ENCODE assay signal across 8 cellular contexts in the genomic region with DNA sequence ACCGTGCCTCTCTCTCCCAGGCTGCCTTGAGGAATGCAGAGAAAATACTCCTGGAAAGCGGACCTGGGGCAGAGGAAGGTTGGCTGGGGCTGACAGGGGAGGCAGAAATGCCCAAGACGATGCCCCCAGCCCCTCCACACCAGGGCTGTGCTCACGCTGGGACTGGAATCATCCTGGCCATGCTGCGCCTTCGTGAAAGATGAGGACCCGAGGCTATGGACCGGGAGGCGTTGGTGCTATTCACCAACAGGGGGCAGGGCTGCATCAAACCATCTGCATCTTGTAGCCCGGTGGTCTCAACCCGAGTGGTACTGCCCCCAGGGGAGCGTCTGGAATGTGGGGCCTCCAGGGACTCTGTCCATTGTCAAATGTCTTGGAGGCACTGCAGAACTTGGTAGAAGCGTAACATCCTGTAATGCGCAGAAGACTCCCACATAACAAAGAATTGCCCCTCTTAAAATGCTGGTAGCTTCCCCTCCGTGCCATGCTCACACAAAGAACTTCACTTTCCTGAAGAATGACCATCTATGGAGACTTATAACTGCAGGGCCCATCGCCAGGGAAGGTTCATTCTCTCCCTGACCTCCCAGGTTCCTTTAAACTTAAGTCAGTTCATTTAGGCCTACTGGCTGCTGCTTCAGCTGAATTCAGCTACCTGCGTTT.
DNase-seq lines count a peak whose midpoint lies in the region; ATAC-seq and TF ChIP-seq lines count a peak whose summit lies in the region.

No MANE protein-coding gene starts in this region.

- H3K4me3 Mint-ChIP-seq in CD4-positive, alpha-beta T cell: no peak overlapping the region
- H3K4me3 Mint-ChIP-seq in WTC11: no peak overlapping the region

- no peak for ATAC-seq in CD4-positive, alpha-beta T cell (ENCODE audit: poor library complexity)
- ATAC-seq in WTC11: peak; percentile 95
- no peak for ATAC-seq in GM21526 (IDR thresholded peaks at IDR 0.05; ENCODE audit: low FRiP score, unreplicated experiment)
- ATAC-seq in GM19467 (IDR thresholded peaks at IDR 0.05; ENCODE audit: unreplicated experiment): no peak

- no peaks in the 10 kb centered on the region for H3K9me3 Mint-ChIP-seq in CD4-positive, alpha-beta T cell
- H3K9me3 Mint-ChIP-seq in WTC11: no peaks in the 10 kb centered on the region

- intact Hi-C loops in CD4-positive, alpha-beta T cell (cut with DNase I, micrococcal nuclease): loop anchor here in 1 of 2 experiments (5.0 kb wide), 1 partner anchor 484 kb away; no protein-coding TSS in a partner anchor

- H3K9me3 ChIP-seq in CD4-positive, alpha-beta T cell (ENCODE audit: control insufficient read depth, low read length): no peaks in the 10 kb centered on the region

- H3K27me3 ChIP-seq in CD4-positive, alpha-beta T cell (ENCODE audit: control insufficient read depth, insufficient read depth, low read length): peaks cover 4% of the 10 kb centered on the region
- H3K27me3 ChIP-seq in kidney epithelial cell (ENCODE audit: control insufficient read depth, insufficient read depth, low read length): peaks cover 4% of the 10 kb centered on the region

- POLR2A ChIA-PET in CD4-positive, alpha-beta T cell (lab: Charles Lee): no interaction called here
- POLR2A ChIA-PET in WTC11 (lab: Charles Lee): no interaction called here

- H3K36me3 Mint-ChIP-seq in CD4-positive, alpha-beta T cell (ENCODE audit: low read depth): no peaks in the 10 kb centered on the region
- H3K36me3 Mint-ChIP-seq in WTC11: no peaks in the 10 kb centered on the region

- no peak overlapping the region for H3K27ac ChIP-seq in CD4-positive, alpha-beta T cell (ENCODE audit: low read depth, low read length)

- no peaks in the 10 kb centered on the region for H3K4me1 Mint-ChIP-seq in CD4-positive, alpha-beta T cell (ENCODE audit: low read depth)
- H3K4me1 Mint-ChIP-seq in WTC11: peaks cover 12% of the 10 kb centered on the region

- H3K36me3 ChIP-seq in kidney epithelial cell (ENCODE audit: control insufficient read depth, insufficient read depth, low read length): no peaks in the 10 kb centered on the region

- DNase-seq in CD4-positive, alpha-beta T cell: no peak
- DNase-seq in GM20000 (ENCODE audit: low spot score) (peak; percentile 62), WTC11 (ENCODE audit: low spot score) (peak; percentile 87), kidney epithelial cell (ENCODE audit: low read depth) (no peak), KG1 (lab: John Stamatoyannopoulos, UW) (no peak), cerebellar nuclear complex (lab: John Stamatoyannopoulos, UW) (no peak)

- no peak overlapping the region for H3K27ac Mint-ChIP-seq in CD4-positive, alpha-beta T cell
- H3K27ac Mint-ChIP-seq in WTC11: no peak overlapping the region

- no peak overlapping the region for H3K4me3 ChIP-seq in kidney epithelial cell (ENCODE audit: low read depth, low read length)

- H3K27me3 Mint-ChIP-seq in CD4-positive, alpha-beta T cell: peaks cover 27% of the 10 kb centered on the region
- H3K27me3 Mint-ChIP-seq in WTC11 (ENCODE audit: low read depth): peaks cover 28% of the 10 kb centered on the region

- peak; percentile 20 for TF ChIP-seq CTCF in CD4-positive, alpha-beta T cell (IDR thresholded peaks at IDR 0.05)
- TF ChIP-seq CTCF in GM20000 (IDR thresholded peaks at IDR 0.05; ENCODE audit: extremely low read depth, missing control alignments) (peak; percentile 39), WTC11 (IDR thresholded peaks at IDR 0.05) (peak; percentile 79), kidney epithelial cell (IDR thresholded peaks at IDR 0.05; ENCODE audit: insufficient read depth, low read length, poor library complexity, severe bottlenecking) (peak; percentile 38)

- CTCF ChIA-PET in CD4-positive, alpha-beta T cell (lab: Charles Lee): no interaction called here
- CTCF ChIA-PET in WTC11 (lab: Charles Lee): interaction anchor here (0.5 to 2.8 kb wide), 18 partner anchors 16 to 597 kb away, joined by 3 to 23 read pairs (median 3); no protein-coding TSS in a partner anchor

TF ChIP-seq in WTC11, 78 proteins besides CTCF, POLR2A, EP300 and RAD21:
- TF ChIP-seq ZNF423 (CRISPR knock-in tag; IDR thresholded peaks at IDR 0.05) (peak; percentile 62), NR2C2 (CRISPR knock-in tag; IDR thresholded peaks at IDR 0.05) (no peak), FOXK1 (CRISPR knock-in tag; IDR thresholded peaks at IDR 0.05) (peak; percentile 23; the same call in 1 of the 2 replicates), SP1 (CRISPR knock-in tag; conservative IDR thresholded peaks at IDR 0.05) (0 out of 2 replicates have a peak, but pooled peaks have one; percentile 17)
- TF ChIP-seq, protein P1, sequence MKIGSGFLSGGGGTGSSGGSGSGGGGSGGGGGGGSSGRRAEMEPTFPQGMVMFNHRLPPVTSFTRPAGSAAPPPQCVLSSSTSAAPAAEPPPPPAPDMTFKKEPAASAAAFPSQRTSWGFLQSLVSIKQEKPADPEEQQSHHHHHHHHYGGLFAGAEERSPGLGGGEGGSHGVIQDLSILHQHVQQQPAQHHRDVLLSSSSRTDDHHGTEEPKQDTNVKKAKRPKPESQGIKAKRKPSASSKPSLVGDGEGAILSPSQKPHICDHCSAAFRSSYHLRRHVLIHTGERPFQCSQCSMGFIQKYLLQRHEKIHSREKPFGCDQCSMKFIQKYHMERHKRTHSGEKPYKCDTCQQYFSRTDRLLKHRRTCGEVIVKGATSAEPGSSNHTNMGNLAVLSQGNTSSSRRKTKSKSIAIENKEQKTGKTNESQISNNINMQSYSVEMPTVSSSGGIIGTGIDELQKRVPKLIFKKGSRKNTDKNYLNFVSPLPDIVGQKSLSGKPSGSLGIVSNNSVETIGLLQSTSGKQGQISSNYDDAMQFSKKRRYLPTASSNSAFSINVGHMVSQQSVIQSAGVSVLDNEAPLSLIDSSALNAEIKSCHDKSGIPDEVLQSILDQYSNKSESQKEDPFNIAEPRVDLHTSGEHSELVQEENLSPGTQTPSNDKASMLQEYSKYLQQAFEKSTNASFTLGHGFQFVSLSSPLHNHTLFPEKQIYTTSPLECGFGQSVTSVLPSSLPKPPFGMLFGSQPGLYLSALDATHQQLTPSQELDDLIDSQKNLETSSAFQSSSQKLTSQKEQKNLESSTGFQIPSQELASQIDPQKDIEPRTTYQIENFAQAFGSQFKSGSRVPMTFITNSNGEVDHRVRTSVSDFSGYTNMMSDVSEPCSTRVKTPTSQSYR (CRISPR knock-in tag; IDR thresholded peaks at IDR 0.05): 0 out of 2 replicates have a peak, but pooled peaks have one; percentile 51
- TF ChIP-seq, protein P2, sequence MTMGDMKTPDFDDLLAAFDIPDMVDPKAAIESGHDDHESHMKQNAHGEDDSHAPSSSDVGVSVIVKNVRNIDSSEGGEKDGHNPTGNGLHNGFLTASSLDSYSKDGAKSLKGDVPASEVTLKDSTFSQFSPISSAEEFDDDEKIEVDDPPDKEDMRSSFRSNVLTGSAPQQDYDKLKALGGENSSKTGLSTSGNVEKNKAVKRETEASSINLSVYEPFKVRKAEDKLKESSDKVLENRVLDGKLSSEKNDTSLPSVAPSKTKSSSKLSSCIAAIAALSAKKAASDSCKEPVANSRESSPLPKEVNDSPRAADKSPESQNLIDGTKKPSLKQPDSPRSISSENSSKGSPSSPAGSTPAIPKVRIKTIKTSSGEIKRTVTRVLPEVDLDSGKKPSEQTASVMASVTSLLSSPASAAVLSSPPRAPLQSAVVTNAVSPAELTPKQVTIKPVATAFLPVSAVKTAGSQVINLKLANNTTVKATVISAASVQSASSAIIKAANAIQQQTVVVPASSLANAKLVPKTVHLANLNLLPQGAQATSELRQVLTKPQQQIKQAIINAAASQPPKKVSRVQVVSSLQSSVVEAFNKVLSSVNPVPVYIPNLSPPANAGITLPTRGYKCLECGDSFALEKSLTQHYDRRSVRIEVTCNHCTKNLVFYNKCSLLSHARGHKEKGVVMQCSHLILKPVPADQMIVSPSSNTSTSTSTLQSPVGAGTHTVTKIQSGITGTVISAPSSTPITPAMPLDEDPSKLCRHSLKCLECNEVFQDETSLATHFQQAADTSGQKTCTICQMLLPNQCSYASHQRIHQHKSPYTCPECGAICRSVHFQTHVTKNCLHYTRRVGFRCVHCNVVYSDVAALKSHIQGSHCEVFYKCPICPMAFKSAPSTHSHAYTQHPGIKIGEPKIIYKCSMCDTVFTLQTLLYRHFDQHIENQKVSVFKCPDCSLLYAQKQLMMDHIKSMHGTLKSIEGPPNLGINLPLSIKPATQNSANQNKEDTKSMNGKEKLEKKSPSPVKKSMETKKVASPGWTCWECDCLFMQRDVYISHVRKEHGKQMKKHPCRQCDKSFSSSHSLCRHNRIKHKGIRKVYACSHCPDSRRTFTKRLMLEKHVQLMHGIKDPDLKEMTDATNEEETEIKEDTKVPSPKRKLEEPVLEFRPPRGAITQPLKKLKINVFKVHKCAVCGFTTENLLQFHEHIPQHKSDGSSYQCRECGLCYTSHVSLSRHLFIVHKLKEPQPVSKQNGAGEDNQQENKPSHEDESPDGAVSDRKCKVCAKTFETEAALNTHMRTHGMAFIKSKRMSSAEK (CRISPR knock-in tag; IDR thresholded peaks at IDR 0.05; ENCODE audit: borderline replicate concordance): 0 out of 2 replicates have a peak, but pooled peaks have one; percentile 13

Comparison
In these comparisons a context has a peak if more than half of its experiments do, and no peak if none do; other contexts are left out.
1. DNase-seq: peak in GM20000 (single experiment) and WTC11 (single experiment); none in CD4-positive, alpha-beta T cell (0 of 10), kidney epithelial cell (single experiment), KG1 (single experiment) and cerebellar nuclear complex (0 of 2).
2. CTCF ChIP-seq: peak in every context shown above with its lines; median percentile 79 in WTC11; 39 in GM20000; 38 in kidney epithelial cell; 20 in CD4-positive, alpha-beta T cell.